ENCODE assay signal across 10 cellular contexts in genomic region chr6:113182370-113183141, GRCh38.
DNase-seq lines count a peak whose midpoint lies in the region; TF ChIP-seq lines count a peak whose summit lies in the region.
"Had no signal": no experiment of that assay in that cellular context is flagged by ENCODE, and none has a peak within 500 bp of the region (broad histone marks: within the 10 kb centered on the region; RNA-seq: fewer than 3 reads in every experiment).

No MANE protein-coding gene starts in this region.

- H3K27me3 ChIP-seq in thyroid gland (no peaks in the 10 kb centered on the region), esophagus squamous epithelium (no peaks in the 10 kb centered on the region)

- H3K9me3 Mint-ChIP-seq in brain: peaks cover 0 to 7% (median 0%) of the 10 kb centered on the region in 5 experiments

- H3K4me1 Mint-ChIP-seq in brain: peaks cover 42% of the 10 kb centered on the region

- peak overlapping the region in 4 of 5 experiments; percentile 43 to 92 (median 78) for H3K27ac Mint-ChIP-seq in brain

- H3K36me3 ChIP-seq in thyroid gland: no peaks in the 10 kb centered on the region
- no peaks in the 10 kb centered on the region for H3K36me3 ChIP-seq in esophagus squamous epithelium

- H3K9me3 ChIP-seq in thyroid gland (no peaks in the 10 kb centered on the region), esophagus squamous epithelium (no peaks in the 10 kb centered on the region)

- TF ChIP-seq CTCF in brain (conservative IDR thresholded peaks at IDR 0.05) (no peak), thyroid gland (IDR thresholded peaks at IDR 0.05) (no peak), esophagus squamous epithelium (IDR thresholded peaks at IDR 0.05) (no peak)

- no peaks in the 10 kb centered on the region for H3K36me3 Mint-ChIP-seq in brain

- intact Hi-C loops in thyroid gland (cut with DNase I) (no loop called here), esophagus squamous epithelium (cut with DNase I) (no loop called here)

- H3K4me1 ChIP-seq in thyroid gland (no peaks in the 10 kb centered on the region), esophagus squamous epithelium (no peaks in the 10 kb centered on the region)

- TF ChIP-seq POLR2A in thyroid gland (IDR thresholded peaks at IDR 0.05) (no peak), esophagus squamous epithelium (IDR thresholded peaks at IDR 0.05) (no peak)

- H3K27ac ChIP-seq in thyroid gland (no peak overlapping the region), esophagus squamous epithelium (no peak overlapping the region)

- no peak overlapping the region for H3K4me3 ChIP-seq in thyroid gland (replicated peaks in 1 of 3)
- no peak overlapping the region for H3K4me3 ChIP-seq in esophagus squamous epithelium

- DNase-seq in DMS53 (lab: John Stamatoyannopoulos, UW): peak; percentile 87
- DNase-seq in NCI-H2029 (lab: John Stamatoyannopoulos, UW): peak; percentile 96
- DNase-seq in myocyte (ENCODE audit: low read depth): peak; percentile 46
- no peak for DNase-seq in thyroid gland
- no peak for DNase-seq in NCI-H510A (lab: John Stamatoyannopoulos, UW)
- DNase-seq in esophagus squamous epithelium (lab: John Stamatoyannopoulos, UW): no peak
- no peak for DNase-seq in nucleus accumbens (lab: John Stamatoyannopoulos, UW)
- DNase-seq: activated naive CD4-positive, alpha-beta T cell treated with anti-CD3 and anti-CD28 coated beads, Interleukin-2, amount 50 U/mL, for 16 hours; stimulated activated CD4-positive, alpha-beta T cell treated with anti-CD3 and anti-CD28 coated beads, Interleukin-2, amount 100 ng/mL, for 48 hours had no signal

- H3K4me3 Mint-ChIP-seq in brain: no peak overlapping the region

- 73 to 81% methylated on average over 3 of the region's 3 CpGs for WGBS in thyroid gland, 2 donors
- WGBS in esophagus squamous epithelium, 2 donors: 34% methylated on average over 3 of the region's 3 CpGs

- H3K27me3 Mint-ChIP-seq in brain: no peaks in the 10 kb centered on the region

Comparison
In these comparisons a context has a peak if more than half of its experiments do, and no peak if none do; other contexts are left out.
1. DNase-seq: peak in DMS53 (single experiment), NCI-H2029 (single experiment) and myocyte (single experiment); none in thyroid gland (0 of 2), NCI-H510A (single experiment), esophagus squamous epithelium (single experiment) and nucleus accumbens (0 of 56).